In genomic region chr18:48007381-48007780, GRCh38 we compare ENCODE assay signal across 11 cellular contexts.
A peak's percentile ranks its signal among the peaks of the same experiment; 100 is the strongest.
DNase-seq lines count a peak whose midpoint lies in the region; ATAC-seq and TF ChIP-seq lines count a peak whose summit lies in the region.
"Had no signal": no experiment of that assay in that cellular context is flagged by ENCODE, and none has a peak within 500 bp of the region (broad histone marks: within the 10 kb centered on the region; RNA-seq: fewer than 3 reads in every experiment).

No MANE protein-coding gene starts in this region.

- POLR2A ChIA-PET in OCI-LY7 (lab: Charles Lee): no interaction called here

- H3K9ac ChIP-seq in adipocyte (ENCODE audit: low read length) (no peak overlapping the region), mesendoderm (ENCODE audit: low read length) (peak overlapping the region; percentile 78)

- TF ChIP-seq POLR2A in vagina (IDR thresholded peaks at IDR 0.05): no peak

- no peak overlapping the region for H4K8ac ChIP-seq in mesendoderm (ENCODE audit: low read depth, low read length)

- CTCF ChIA-PET in OCI-LY7 (lab: Charles Lee; ENCODE audit: unreplicated experiment): no interaction called here

- no peaks in the 10 kb centered on the region for H4K20me1 ChIP-seq in OCI-LY7 (ENCODE audit: insufficient read depth, low read length)

- H3K27ac ChIP-seq in left ventricle myocardium inferior (replicated peaks) (no peak overlapping the region), mesendoderm (ENCODE audit: low read depth, low read length) (no peak overlapping the region), vagina (no peak overlapping the region), OCI-LY7 (ENCODE audit: low read depth, low read length, poor library complexity, severe bottlenecking) (no peak overlapping the region)

- H3K56ac ChIP-seq in mesendoderm (ENCODE audit: low read length): peak overlapping the region; percentile 92

- no peak overlapping the region for H2BK120ac ChIP-seq in mesendoderm (ENCODE audit: low read depth, low read length)

- ATAC-seq in Right ventricle myocardium superior (ENCODE audit: poor library complexity): no peak

- no CpG with 5 or more reads among the region's 10 CpGs for WGBS in mesendoderm (ENCODE audit: extremely low coverage, insufficient coverage, low lambda C conversion rate)

- H3K23ac ChIP-seq in mesendoderm (ENCODE audit: low read length): no peak overlapping the region

- H3K4me2 ChIP-seq in mesendoderm (ENCODE audit: low read length) (peak overlapping the region; percentile 71), OCI-LY7 (ENCODE audit: low read length) (no peak overlapping the region)

- intact Hi-C loops in left ventricle myocardium inferior (cut with micrococcal nuclease): no loop called here
- intact Hi-C loops in Right ventricle myocardium superior (cut with DNase I): loop anchor here (5.0 kb wide), 1 partner anchor 75 kb away; the partner anchor contains the start of gene SMAD2
- intact Hi-C loops in vagina (cut with DNase I): no loop called here
- intact Hi-C loops in OCI-LY7 (cut with micrococcal nuclease; ENCODE audit: unreplicated experiment): no loop called here

- no TSS peak for BruUV-seq in OCI-LY7 (replicated peaks; lab: Mats Ljungman, UMichigan)

- H3K4me1 ChIP-seq in left ventricle myocardium inferior (peaks cover 35% of the 10 kb centered on the region), adipocyte (ENCODE audit: control insufficient read depth, insufficient read depth, low read length) (peaks cover 14% of the 10 kb centered on the region), mesendoderm (ENCODE audit: control insufficient read depth, low read depth, low read length) (peaks cover 4% of the 10 kb centered on the region), vagina (peaks cover 6% of the 10 kb centered on the region), OCI-LY7 (ENCODE audit: insufficient read depth, low read length, poor library complexity, severe bottlenecking) (no peaks in the 10 kb centered on the region)
- H3K4me1 ChIP-seq: testis had no signal

- H3K18ac ChIP-seq in mesendoderm (ENCODE audit: low read length): peak overlapping the region; percentile 65

- H3K4me3 ChIP-seq in left ventricle myocardium inferior (peak overlapping the region; percentile 75), adipocyte (ENCODE audit: low read length) (peak overlapping the region; percentile 79), mesendoderm (ENCODE audit: low read length) (no peak overlapping the region), vagina (peak overlapping the region; percentile 46 to 69), OCI-LY7 (ENCODE audit: low read depth, low read length, poor library complexity, severe bottlenecking) (no peak overlapping the region)

- H4K5ac ChIP-seq in mesendoderm (ENCODE audit: low read length): peak overlapping the region; percentile 21

- no peaks in the 10 kb centered on the region for H3K36me3 ChIP-seq in left ventricle myocardium inferior
- H3K36me3 ChIP-seq in adipocyte (ENCODE audit: control insufficient read depth, insufficient read depth, low read length, severe bottlenecking): no peaks in the 10 kb centered on the region
- H3K36me3 ChIP-seq in mesendoderm (ENCODE audit: control insufficient read depth, insufficient read depth, low read length): no peaks in the 10 kb centered on the region
- H3K36me3 ChIP-seq in vagina: no peaks in the 10 kb centered on the region
- no peaks in the 10 kb centered on the region for H3K36me3 ChIP-seq in OCI-LY7 (ENCODE audit: insufficient read depth, low read length)

- H3K27me3 ChIP-seq in left ventricle myocardium inferior (ENCODE audit: low read depth) (no peaks in the 10 kb centered on the region), adipocyte (replicated peaks; ENCODE audit: control insufficient read depth, insufficient read depth, low read length) (peaks cover 26% of the 10 kb centered on the region), mesendoderm (ENCODE audit: insufficient read depth, low read length, poor library complexity) (no peaks in the 10 kb centered on the region), vagina (no peaks in the 10 kb centered on the region)
- H3K27me3 ChIP-seq: testis had no signal

- H3K9me3 ChIP-seq in left ventricle myocardium inferior (replicated peaks) (no peaks in the 10 kb centered on the region), adipocyte (ENCODE audit: control insufficient read depth, low read length) (no peaks in the 10 kb centered on the region), vagina (no peaks in the 10 kb centered on the region), OCI-LY7 (ENCODE audit: low read length) (no peaks in the 10 kb centered on the region)
- H3K9me3 ChIP-seq: testis had no signal

- H3K4ac ChIP-seq in mesendoderm (ENCODE audit: low read depth, low read length): peak overlapping the region; percentile 56

- H3K79me2 ChIP-seq in mesendoderm (ENCODE audit: control insufficient read depth, insufficient read depth, low read length): no peaks in the 10 kb centered on the region
- no peaks in the 10 kb centered on the region for H3K79me2 ChIP-seq in OCI-LY7 (ENCODE audit: insufficient read depth, low read depth, low read length)

- H3K79me1 ChIP-seq in mesendoderm (ENCODE audit: low read length): no peaks in the 10 kb centered on the region

- H3K9me2 ChIP-seq in OCI-LY7 (ENCODE audit: insufficient read depth, low read length): no peaks in the 10 kb centered on the region

- peak overlapping the region; percentile 12 for H2BK5ac ChIP-seq in mesendoderm (ENCODE audit: low read length)

- H2AFZ ChIP-seq in OCI-LY7 (ENCODE audit: low read length): no peak overlapping the region

- DNase-seq in left ventricle myocardium inferior: no peak
- DNase-seq in Right ventricle myocardium superior: no peak
- no peak for DNase-seq in adipocyte (ENCODE audit: low read depth)
- no peak for DNase-seq in mesendoderm
- DNase-seq in vagina (ENCODE audit: extremely low spot score in 2 of 2): no peak
- no peak for DNase-seq in Ammon's horn (ENCODE audit: low spot score)
- DNase-seq in DMS114 treated with DMSO at 0.1 percent for 48 hours (lab: John Stamatoyannopoulos, UW; ENCODE audit: unreplicated experiment): no peak
- DNase-seq in OCI-LY7 (ENCODE audit: low spot score): no peak
- DNase-seq: NCI-H82, SHP77 treated with DMSO at 0.1 percent for 48 hours had no signal

- H2AK5ac ChIP-seq in mesendoderm (ENCODE audit: low read length): peak overlapping the region; percentile 79

- TF ChIP-seq CTCF in left ventricle myocardium inferior (IDR thresholded peaks at IDR 0.05; ENCODE audit: borderline replicate concordance): no peak
- TF ChIP-seq CTCF in vagina (IDR thresholded peaks at IDR 0.05): no peak
- no peak for TF ChIP-seq CTCF in OCI-LY7 (conservative IDR thresholded peaks at IDR 0.05; ENCODE audit: low read length)

- H2BK15ac ChIP-seq in mesendoderm (replicated peaks; ENCODE audit: low read depth): no peak overlapping the region

Comparison
In these comparisons a context has a peak if more than half of its experiments do, and no peak if none do; other contexts are left out.
1. H3K4me3 ChIP-seq: peak in left ventricle myocardium inferior (single experiment), adipocyte (single experiment) and vagina (2 of 2); none in mesendoderm (single experiment) and OCI-LY7 (single experiment).